ENCODE assay signal across 18 cellular contexts in genomic region chr2:182378759-182379158, GRCh38. TPM values are rescaled to one million over a fixed set of nuclear protein-coding genes. Genes with fewer than 3 reads are reported as not detected.
"Had no signal": no experiment of that assay in that cellular context is flagged by ENCODE, and none has a peak within 500 bp of the region (broad histone marks: within the 10 kb centered on the region; RNA-seq: fewer than 3 reads in every experiment).

No MANE protein-coding gene starts in this region.

- H2AFZ ChIP-seq: neural progenitor cell had no signal

- H3K9me3 Mint-ChIP-seq: activated T-helper 1 cell treated with anti-CD3 and anti-CD28 coated beads, Interleukin-12 subunit alpha, Interleukin-12 subunit beta, Interleukin-2, Interleukin-4 antibody, amounts not matched to agents 30 ng/mL and 10 ng/mL and 1 ng/mL, durations not matched to agents 14 hours and 24 hours and 36 hours had no signal

- H3K9ac ChIP-seq: neural progenitor cell had no signal

- H3K36me3 Mint-ChIP-seq: stimulated activated naive B cell treated with anti-CD40 and anti-IgM and Interleukin-4, amounts not matched to agents 10 μg/mL and 1 μg/mL and 100 μg/mL, for 72 hours; T-cell had no signal

- H3K27me3 Mint-ChIP-seq: progenitor cell of endocrine pancreas; stimulated activated naive B cell treated with anti-CD40 and anti-IgM and Interleukin-4, amounts not matched to agents 10 μg/mL and 1 μg/mL and 100 μg/mL, for 72 hours; T-cell had no signal

- H3K4me3 Mint-ChIP-seq: activated T-helper 1 cell treated with anti-CD3 and anti-CD28 coated beads, Interleukin-12 subunit alpha, Interleukin-12 subunit beta, Interleukin-2, Interleukin-4 antibody, amounts not matched to agents 30 ng/mL and 10 ng/mL and 1 ng/mL, durations not matched to agents 14 hours and 24 hours and 36 hours; neural progenitor cell; stimulated activated naive B cell treated with anti-CD40 and anti-IgM and Interleukin-4, amounts not matched to agents 10 μg/mL and 1 μg/mL and 100 μg/mL, for 72 hours; T-cell had no signal

- H3K4me3 ChIP-seq: neural progenitor cell, right lobe of liver, SK-N-MC, spleen, upper lobe of left lung had no signal

- H3K4me2 ChIP-seq: neural progenitor cell had no signal

- H3K27me3 ChIP-seq: neural progenitor cell, right lobe of liver, spleen, upper lobe of left lung had no signal

- DNase-seq: activated CD4-positive, alpha-beta T cell treated with anti-CD3 and anti-CD28 coated beads for 4 hours; activated naive CD4-positive, alpha-beta T cell; erythroblast; glutamatergic neuron; right lobe of liver; spleen; stimulated activated CD4-positive, alpha-beta T cell treated with anti-CD3 and anti-CD28 coated beads, Interleukin-1b, Interleukin-23, amount 100 ng/mL, for 48 hours; stimulated activated naive B cell treated with anti-CD40 and anti-IgM and Interleukin-4, amounts not matched to agents 10 μg/mL and 1 μg/mL and 100 μg/mL, for 72 hours; substantia nigra; T-cell; T1000; upper lobe of left lung; WERI-Rb-1 had no signal

- H3K27ac ChIP-seq: neural progenitor cell, right lobe of liver, SK-N-MC, upper lobe of left lung, WERI-Rb-1 had no signal

- H3K4me1 Mint-ChIP-seq: neural progenitor cell; stimulated activated naive B cell treated with anti-CD40 and anti-IgM and Interleukin-4, amounts not matched to agents 10 μg/mL and 1 μg/mL and 100 μg/mL, for 72 hours; T-cell had no signal

- H3K4me1 ChIP-seq: neural progenitor cell, right lobe of liver, spleen had no signal

- H3K9me3 ChIP-seq: right lobe of liver had no signal

- H3K36me3 ChIP-seq: neural progenitor cell, right lobe of liver, spleen, upper lobe of left lung, WERI-Rb-1 had no signal

- H3K27ac Mint-ChIP-seq: activated T-helper 1 cell treated with anti-CD3 and anti-CD28 coated beads, Interleukin-12 subunit alpha, Interleukin-12 subunit beta, Interleukin-2, Interleukin-4 antibody, amounts not matched to agents 30 ng/mL and 10 ng/mL and 1 ng/mL, durations not matched to agents 14 hours and 24 hours and 36 hours; neural progenitor cell; progenitor cell of endocrine pancreas; stimulated activated naive B cell treated with anti-CD40 and anti-IgM and Interleukin-4, amounts not matched to agents 10 μg/mL and 1 μg/mL and 100 μg/mL, for 72 hours; T-cell had no signal

- ATAC-seq: left lobe of liver; right lobe of liver; stimulated activated naive B cell treated with anti-CD40 and anti-IgM and Interleukin-4, amounts not matched to agents 10 μg/mL and 1 μg/mL and 100 μg/mL, for 72 hours; T-cell had no signal

RNA-seq across cellular contexts. Expression of gene PDE1A, which starts 48.1 kb away (rescaled TPM):
- total RNA-seq: activated T-helper 1 cell treated with anti-CD3 and anti-CD28 coated beads, Interleukin-12 subunit alpha, Interleukin-12 subunit beta, Interleukin-2, Interleukin-4 antibody, amounts not matched to agents 30 ng/mL and 10 ng/mL and 1 ng/mL, durations not matched to agents 14 hours and 24 hours and 36 hours; T-cell had no signal
